ENCODE assay signal across 27 cellular contexts in the genomic region with DNA sequence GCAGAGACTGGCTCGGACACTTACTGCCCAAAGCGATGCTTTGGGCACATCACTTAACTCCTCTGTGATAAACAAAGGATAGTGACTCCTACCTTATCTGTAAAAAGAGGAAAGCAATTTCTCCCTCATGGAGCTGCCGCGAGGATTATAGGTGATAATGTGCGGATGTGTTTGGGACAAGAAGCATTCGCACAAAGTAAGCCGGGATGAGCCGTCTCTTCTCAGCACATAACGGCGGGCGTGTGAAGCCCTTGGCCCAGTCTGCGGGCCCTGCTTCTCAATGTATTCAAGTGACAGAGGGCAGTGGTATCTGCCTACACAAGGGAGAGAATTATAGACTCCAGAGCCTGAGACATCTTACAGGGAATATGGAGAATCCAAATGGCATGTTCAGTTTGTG.
"Had no signal": no experiment of that assay in that cellular context is flagged by ENCODE, and none has a peak within 500 bp of the region (broad histone marks: within the 10 kb centered on the region; RNA-seq: fewer than 3 reads in every experiment).

No MANE protein-coding gene starts in this region.

- H2AFZ ChIP-seq: neural progenitor cell, parathyroid adenoma had no signal

- H3K27ac ChIP-seq: lower lobe of right lung, neural progenitor cell, neutrophil, parathyroid adenoma, psoas muscle, right lobe of liver, thyroid gland, transverse colon, upper lobe of right lung had no signal

- ATAC-seq: lower lobe of right lung; natural killer cell; psoas muscle; right lobe of liver; stimulated activated memory B cell treated with anti-CD40 and anti-IgM and Interleukin-4, amounts not matched to agents 10 μg/mL and 1 μg/mL and 100 μg/mL, for 72 hours; stimulated activated naive CD8-positive, alpha-beta T cell treated with anti-CD3 and anti-CD28 coated beads, Interleukin-15, amount 100 ng/mL, for 72 hours; upper lobe of right lung had no signal

- H3K9ac ChIP-seq: neural progenitor cell, parathyroid adenoma had no signal

- DNase-seq: glutamatergic neuron; hippocampal formation; kidney; lower lobe of right lung; mammary epithelial cell; mesenchymal stem cell; naive B cell; natural killer cell; nephron progenitor cell; occipital lobe; psoas muscle; right lobe of liver; stimulated activated CD4-positive, alpha-beta T cell treated with anti-CD3 and anti-CD28 coated beads, Interleukin-1b, Interleukin-23, amount 100 ng/mL, for 48 hours; stimulated activated CD4-positive, alpha-beta T cell treated with anti-CD3 and anti-CD28 coated beads, Interleukin-2, amount 100 ng/mL, for 48 hours; stimulated activated CD4-positive, alpha-beta T cell treated with anti-CD3 and anti-CD28 coated beads, Interleukin-4, amount 100 ng/mL, for 4 hours; stimulated activated CD8-positive, alpha-beta memory T cell treated with anti-CD3 and anti-CD28 coated beads, Interleukin-4, amount 100 ng/mL, for 48 hours; stimulated activated naive CD4-positive, alpha-beta T cell treated with Interleukin-2 at 50 U/mL for 16 hours; stimulated activated naive CD8-positive, alpha-beta T cell treated with anti-CD3 and anti-CD28 coated beads, Interleukin-15, amount 100 ng/mL, for 72 hours; substantia nigra; thyroid gland; transverse colon; upper lobe of right lung had no signal

- H3K27me3 ChIP-seq: neural progenitor cell, neutrophil, right lobe of liver, thyroid gland, transverse colon, upper lobe of right lung had no signal

- H3K79me2 ChIP-seq: parathyroid adenoma had no signal

- H3K36me3 ChIP-seq: lower lobe of right lung, neural progenitor cell, neutrophil, right lobe of liver, thyroid gland, transverse colon, upper lobe of right lung had no signal

- H3K4me1 ChIP-seq: lower lobe of right lung, neural progenitor cell, parathyroid adenoma, psoas muscle, right lobe of liver, thyroid gland, transverse colon, upper lobe of right lung had no signal

- H3K9me3 ChIP-seq: lower lobe of right lung, neutrophil, psoas muscle, right lobe of liver, thyroid gland, transverse colon, upper lobe of right lung had no signal

- H3K4me2 ChIP-seq: neural progenitor cell, smooth muscle cell had no signal

- H3K4me3 ChIP-seq: lower lobe of right lung, neural progenitor cell, psoas muscle, right lobe of liver, smooth muscle cell, thyroid gland, transverse colon, upper lobe of right lung had no signal
